Comparison of ENCODE assay signal across 17 cellular contexts in the genomic region with DNA sequence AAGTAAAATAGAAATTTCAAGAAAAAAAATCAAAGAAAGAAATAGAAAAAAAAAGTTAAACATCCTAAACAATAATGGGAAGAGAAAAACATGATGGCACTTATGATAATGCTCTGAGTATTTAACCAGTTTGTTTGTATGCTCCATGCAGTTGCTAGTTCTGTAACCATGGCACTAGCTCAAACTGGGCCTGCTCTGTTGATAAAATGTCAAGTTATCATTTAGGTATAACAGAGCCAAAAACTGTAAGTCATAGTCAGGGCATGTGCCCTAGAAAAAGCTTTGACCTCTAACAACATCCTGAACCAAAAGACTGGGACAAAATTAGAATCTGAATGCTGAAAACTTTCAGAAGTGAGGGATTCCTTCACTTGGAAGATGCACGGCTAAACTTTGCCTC.
"Had no signal": no experiment of that assay in that cellular context is flagged by ENCODE, and none has a peak within 500 bp of the region (broad histone marks: within the 10 kb centered on the region; RNA-seq: fewer than 3 reads in every experiment).

No MANE protein-coding gene starts in this region.

- H3K36me3 ChIP-seq: ascending aorta, left lung, upper lobe of right lung had no signal

- H3K4me1 ChIP-seq: ascending aorta, left lung, upper lobe of right lung had no signal

- ATAC-seq: activated naive CD4-positive, alpha-beta T cell treated with anti-CD3 and anti-CD28 coated beads, Interleukin-2, amount 50 U/mL, for 72 hours; activated T-helper 17 cell treated with anti-CD3 and anti-CD28 coated beads, Interleukin-2, amount 50 U/mL, for 72 hours; left lung; stimulated activated naive CD8-positive, alpha-beta T cell treated with anti-CD3 and anti-CD28 coated beads, Interleukin-15, Interleukin-2, amounts not matched to agents 100 U/mL and 50 U/mL, for 24 hours; upper lobe of right lung had no signal

- H3K27ac ChIP-seq: ascending aorta, left lung, upper lobe of right lung, WERI-Rb-1 had no signal

- H3K4me1 Mint-ChIP-seq: activated T-helper 17 cell treated with anti-CD3 and anti-CD28 coated beads, Interleukin-2, amount 50 U/mL, for 72 hours; naive B cell had no signal

- H3K27me3 ChIP-seq: ascending aorta, left lung, upper lobe of right lung had no signal

- H3K36me3 Mint-ChIP-seq: activated naive CD4-positive, alpha-beta T cell treated with anti-CD3 and anti-CD28 coated beads, Interleukin-2, amount 50 U/mL, for 72 hours; naive B cell had no signal

- H3K27ac Mint-ChIP-seq: activated naive CD4-positive, alpha-beta T cell treated with anti-CD3 and anti-CD28 coated beads, Interleukin-2, amount 50 U/mL, for 72 hours; activated T-helper 17 cell treated with anti-CD3 and anti-CD28 coated beads, Interleukin-2, amount 50 U/mL, for 72 hours; naive B cell had no signal

- H3K9me3 ChIP-seq: ascending aorta, left lung, upper lobe of right lung had no signal

- H3K4me3 ChIP-seq: ascending aorta, left lung, upper lobe of right lung had no signal

- DNase-seq: activated T-cell treated with anti-CD3 and anti-CD28 coated beads, Interleukin-2, amount 50 U/mL, for 1 hour; central memory CD4-positive, alpha-beta T cell; dermis blood vessel endothelial cell; effector CD8-positive, alpha-beta T cell; kidney; left lung; mammary epithelial cell; naive B cell; occipital lobe; stimulated activated CD4-positive, alpha-beta T cell treated with anti-CD3 and anti-CD28 coated beads, Interleukin-4, amount 100 ng/mL, for 24 hours; stimulated activated naive CD8-positive, alpha-beta T cell treated with anti-CD3 and anti-CD28 coated beads, Interleukin-15, Interleukin-2, amounts not matched to agents 100 U/mL and 50 U/mL, for 24 hours; T-helper 1 cell; upper lobe of right lung; WERI-Rb-1 had no signal

- H3K4me3 Mint-ChIP-seq: activated T-helper 17 cell treated with anti-CD3 and anti-CD28 coated beads, Interleukin-2, amount 50 U/mL, for 72 hours; naive B cell had no signal
